ENCODE assay signal across 12 cellular contexts in genomic region chr4:99868126-99868596, GRCh38. TPM values are rescaled to one million over a fixed set of nuclear protein-coding genes. Genes with fewer than 3 reads are reported as not detected.
A peak's percentile ranks its signal among the peaks of the same experiment; 100 is the strongest.
DNase-seq lines count a peak whose midpoint lies in the region; ATAC-seq and TF ChIP-seq lines count a peak whose summit lies in the region.
"Had no signal": no experiment of that assay in that cellular context is flagged by ENCODE, and none has a peak within 500 bp of the region (broad histone marks: within the 10 kb centered on the region; RNA-seq: fewer than 3 reads in every experiment).

No MANE protein-coding gene starts in this region.

- peaks cover 0 to 4% of the 10 kb centered on the region in 2 donors for H3K4me1 Mint-ChIP-seq in stimulated activated naive B cell treated with anti-CD40 and anti-IgM and Interleukin-4, amounts not matched to agents 10 μg/mL and 1 μg/mL and 100 μg/mL, for 72 hours
- peaks cover 4% of the 10 kb centered on the region for H3K4me1 Mint-ChIP-seq in T-helper 17 cell
- H3K4me1 Mint-ChIP-seq: CD14-positive monocyte had no signal

- H3K9me3 ChIP-seq in T-helper 17 cell (ENCODE audit: control insufficient read depth, low read length, poor library complexity, severe bottlenecking) = no peaks in the 10 kb centered on the region

- peak; percentile 99 for ATAC-seq in activated naive CD4-positive, alpha-beta T cell treated with anti-CD3 and anti-CD28 coated beads, Interleukin-2, amount 50 U/mL, for 72 hours
- peak; percentile 48 to 83 for ATAC-seq in stimulated activated naive B cell treated with anti-CD40 and anti-IgM and Interleukin-4, amounts not matched to agents 10 μg/mL and 1 μg/mL and 100 μg/mL, for 72 hours (replicated peaks)
- ATAC-seq in HG02571 (IDR thresholded peaks at IDR 0.05; ENCODE audit: unreplicated experiment) (no peak), T-helper 17 cell (no peak)

- TF ChIP-seq CTCF in LNCaP clone FGC (IDR thresholded peaks at IDR 0.05; ENCODE audit: control insufficient read depth, extremely low read depth, insufficient read depth) = no peak
- no peak for TF ChIP-seq CTCF in fibroblast of villous mesenchyme (IDR thresholded peaks at IDR 0.05; ENCODE audit: insufficient read depth, low read depth, low read length)

- no peaks in the 10 kb centered on the region for H3K27me3 Mint-ChIP-seq in stimulated activated naive B cell treated with anti-CD40 and anti-IgM and Interleukin-4, amounts not matched to agents 10 μg/mL and 1 μg/mL and 100 μg/mL, for 72 hours
- H3K27me3 Mint-ChIP-seq in T-helper 17 cell = no peaks in the 10 kb centered on the region
- H3K27me3 Mint-ChIP-seq: dendritic cell treated with granulocyte-macrophage colony-stimulating factor and Interleukin-4, amounts not matched to agents 40 ng/mL and 50 ng/mL, for 4 days had no signal

- no peaks in the 10 kb centered on the region for H3K9me3 Mint-ChIP-seq in activated naive CD4-positive, alpha-beta T cell treated with anti-CD3 and anti-CD28 coated beads, Interleukin-2, amount 50 U/mL, for 72 hours
- no peaks in the 10 kb centered on the region for H3K9me3 Mint-ChIP-seq in stimulated activated naive B cell treated with anti-CD40 and anti-IgM and Interleukin-4, amounts not matched to agents 10 μg/mL and 1 μg/mL and 100 μg/mL, for 72 hours
- H3K9me3 Mint-ChIP-seq: CD14-positive monocyte; dendritic cell treated with granulocyte-macrophage colony-stimulating factor and Interleukin-4, amounts not matched to agents 40 ng/mL and 50 ng/mL, for 4 days had no signal

- H3K36me3 Mint-ChIP-seq in activated naive CD4-positive, alpha-beta T cell treated with anti-CD3 and anti-CD28 coated beads, Interleukin-2, amount 50 U/mL, for 72 hours = peaks cover 23 to 54% of the 10 kb centered on the region in 2 donors
- peaks cover 32 to 63% of the 10 kb centered on the region in 2 donors for H3K36me3 Mint-ChIP-seq in stimulated activated naive B cell treated with anti-CD40 and anti-IgM and Interleukin-4, amounts not matched to agents 10 μg/mL and 1 μg/mL and 100 μg/mL, for 72 hours
- peaks cover 4% of the 10 kb centered on the region for H3K36me3 Mint-ChIP-seq in T-helper 17 cell (ENCODE audit: low read depth)

- no peak for DNase-seq in activated naive CD4-positive, alpha-beta T cell treated with anti-CD3 and anti-CD28 coated beads, Interleukin-2, amount 50 U/mL, for 72 hours (ENCODE audit: low spot score in 2 of 2)
- no peak for DNase-seq in activated naive CD4-positive, alpha-beta T cell treated with anti-CD3 and anti-CD28 coated beads, Interleukin-2, amount 50 U/mL, for 16 hours
- DNase-seq in LNCaP clone FGC (ENCODE audit: low read depth) = peak; percentile 8
- DNase-seq in fibroblast of villous mesenchyme (ENCODE audit: low read depth) = peak; percentile 62
- DNase-seq in stimulated activated naive B cell treated with anti-CD40 and anti-IgM and Interleukin-4, amounts not matched to agents 10 μg/mL and 1 μg/mL and 100 μg/mL, for 72 hours = no peak
- DNase-seq in superior temporal gyrus (ENCODE audit: extremely low spot score) = no peak
- DNase-seq in T-helper 17 cell = no peak
- DNase-seq: stimulated activated CD4-positive, alpha-beta T cell treated with anti-CD3 and anti-CD28 coated beads, Interleukin-4, amount 100 ng/mL, for 1 hour had no signal

- peak overlapping the region; percentile 25 to 88 for H3K27ac Mint-ChIP-seq in activated naive CD4-positive, alpha-beta T cell treated with anti-CD3 and anti-CD28 coated beads, Interleukin-2, amount 50 U/mL, for 72 hours
- peak overlapping the region; percentile 71 for H3K27ac Mint-ChIP-seq in stimulated activated naive B cell treated with anti-CD40 and anti-IgM and Interleukin-4, amounts not matched to agents 10 μg/mL and 1 μg/mL and 100 μg/mL, for 72 hours
- no peak overlapping the region for H3K27ac Mint-ChIP-seq in T-helper 17 cell
- H3K27ac Mint-ChIP-seq: dendritic cell treated with granulocyte-macrophage colony-stimulating factor and Interleukin-4, amounts not matched to agents 40 ng/mL and 50 ng/mL, for 4 days had no signal

- H3K4me3 Mint-ChIP-seq in stimulated activated naive B cell treated with anti-CD40 and anti-IgM and Interleukin-4, amounts not matched to agents 10 μg/mL and 1 μg/mL and 100 μg/mL, for 72 hours = no peak overlapping the region
- no peak overlapping the region for H3K4me3 Mint-ChIP-seq in T-helper 17 cell
- H3K4me3 Mint-ChIP-seq: CD14-positive monocyte; dendritic cell treated with granulocyte-macrophage colony-stimulating factor and Interleukin-4, amounts not matched to agents 40 ng/mL and 50 ng/mL, for 4 days had no signal

- no peak overlapping the region for H3K4me3 ChIP-seq in LNCaP clone FGC (ENCODE audit: low read depth, low read length)
- no peak overlapping the region for H3K4me3 ChIP-seq in fibroblast of villous mesenchyme (ENCODE audit: low read depth, low read length)
- H3K4me3 ChIP-seq: lung had no signal

RNA-seq across cellular contexts. Expression of gene LAMTOR3, which starts 26.1 kb away (rescaled TPM):
- 10 to 100 TPM; 27.4 to 38.7 TPM for total RNA-seq in activated naive CD4-positive, alpha-beta T cell treated with anti-CD3 and anti-CD28 coated beads, Interleukin-2, amount 50 U/mL, for 72 hours
- 20.9 and 51.8 TPM in 2 replicates for total RNA-seq in fibroblast of villous mesenchyme
- total RNA-seq in T-helper 17 cell = 10 to 100 TPM; 17.9 to 22.4 TPM

RNA-seq across cellular contexts. Expression of gene DAPP1, which starts 51.5 kb away (rescaled TPM):
- total RNA-seq in activated naive CD4-positive, alpha-beta T cell treated with anti-CD3 and anti-CD28 coated beads, Interleukin-2, amount 50 U/mL, for 72 hours = 10 to 100 TPM; 43.3 to 66.9 TPM
- not detected in 2 replicates for total RNA-seq in fibroblast of villous mesenchyme
- total RNA-seq in T-helper 17 cell = 10 to 100 TPM; 24.5 to 50.4 TPM

Comparison
In these comparisons a context has a peak if more than half of its experiments do, and no peak if none do; other contexts are left out.
1. ATAC-seq: peak in activated naive CD4-positive, alpha-beta T cell treated with anti-CD3 and anti-CD28 coated beads, Interleukin-2, amount 50 U/mL, for 72 hours (2 of 2) and stimulated activated naive B cell treated with anti-CD40 and anti-IgM and Interleukin-4, amounts not matched to agents 10 μg/mL and 1 μg/mL and 100 μg/mL, for 72 hours (2 of 2); none in HG02571 (single experiment) and T-helper 17 cell (single experiment).
2. DNase-seq: peak in LNCaP clone FGC (single experiment) and fibroblast of villous mesenchyme (single experiment); none in activated naive CD4-positive, alpha-beta T cell treated with anti-CD3 and anti-CD28 coated beads, Interleukin-2, amount 50 U/mL, for 72 hours (0 of 2), activated naive CD4-positive, alpha-beta T cell treated with anti-CD3 and anti-CD28 coated beads, Interleukin-2, amount 50 U/mL, for 16 hours (single experiment), stimulated activated naive B cell treated with anti-CD40 and anti-IgM and Interleukin-4, amounts not matched to agents 10 μg/mL and 1 μg/mL and 100 μg/mL, for 72 hours (single experiment), superior temporal gyrus (single experiment) and T-helper 17 cell (0 of 3).
3. RNA of gene DAPP1, which starts 51.5 kb away (total RNA-seq): 43.3 to 66.9 TPM in activated naive CD4-positive, alpha-beta T cell treated with anti-CD3 and anti-CD28 coated beads, Interleukin-2, amount 50 U/mL, for 72 hours and 24.5 to 50.4 TPM in T-helper 17 cell; not detected in fibroblast of villous mesenchyme; every median in the first group is over 10 times any median in the second.